In genomic region chr7:19404912-19405329, GRCh38 we compare ENCODE assay signal across 11 cellular contexts.
A peak's percentile ranks its signal among the peaks of the same experiment; 100 is the strongest.
DNase-seq lines count a peak whose midpoint lies in the region; ATAC-seq lines count a peak whose summit lies in the region.
"Had no signal": no experiment of that assay in that cellular context is flagged by ENCODE, and none has a peak within 500 bp of the region (broad histone marks: within the 10 kb centered on the region; RNA-seq: fewer than 3 reads in every experiment).

No MANE protein-coding gene starts in this region.

- H3K4me1 ChIP-seq in neuron (ENCODE audit: insufficient read depth, low read length): peaks cover 2% of the 10 kb centered on the region
- H3K4me1 ChIP-seq: pancreas had no signal

- H2AFZ ChIP-seq in neuron (ENCODE audit: low read depth, low read length): peak overlapping the region; percentile 9

- H3K27me3 ChIP-seq in neuron (ENCODE audit: insufficient read depth, low read length): no peaks in the 10 kb centered on the region
- H3K27me3 ChIP-seq: pancreas had no signal

- H3K36me3 ChIP-seq in neuron (ENCODE audit: insufficient read depth, low read length): no peaks in the 10 kb centered on the region
- H3K36me3 ChIP-seq: pancreas, WERI-Rb-1 had no signal

- peaks cover 5 to 6% of the 10 kb centered on the region in 2 donors for H3K9me3 Mint-ChIP-seq in activated naive CD4-positive, alpha-beta T cell treated with anti-CD3 and anti-CD28 coated beads, Interleukin-2, amount 50 U/mL, for 72 hours

- no peak for ATAC-seq in activated naive CD4-positive, alpha-beta T cell treated with anti-CD3 and anti-CD28 coated beads, Interleukin-2, amount 50 U/mL, for 72 hours
- ATAC-seq in GM21515 (IDR thresholded peaks at IDR 0.05; ENCODE audit: unreplicated experiment): no peak
- ATAC-seq in esophagus mucosa: no peak
- ATAC-seq: stimulated activated naive CD8-positive, alpha-beta T cell treated with anti-CD3 and anti-CD28 coated beads, Interleukin-15, Interleukin-2, amounts not matched to agents 100 U/mL and 50 U/mL, for 24 hours had no signal

- H3K9me3 ChIP-seq in neuron (ENCODE audit: low read length): no peaks in the 10 kb centered on the region
- H3K9me3 ChIP-seq: pancreas had no signal

- no peak overlapping the region for H3K27ac Mint-ChIP-seq in activated naive CD4-positive, alpha-beta T cell treated with anti-CD3 and anti-CD28 coated beads, Interleukin-2, amount 50 U/mL, for 72 hours

- no peaks in the 10 kb centered on the region for H3K36me3 Mint-ChIP-seq in activated naive CD4-positive, alpha-beta T cell treated with anti-CD3 and anti-CD28 coated beads, Interleukin-2, amount 50 U/mL, for 72 hours

- no peak overlapping the region for H3K4me3 ChIP-seq in neuron (ENCODE audit: low read length)
- H3K4me3 ChIP-seq: pancreas had no signal

- DNase-seq in GM04503 (ENCODE audit: low read depth) (peak; percentile 98), NCI-H460 (ENCODE audit: extremely low read depth, low read depth) (peak; percentile 89), dedifferentiated amniotic fluid mesenchymal stem cell (ENCODE audit: extremely low spot score) (peak; percentile 94), NCI-H748 (lab: John Stamatoyannopoulos, UW; ENCODE audit: unreplicated experiment) (no peak)
- DNase-seq in activated naive CD4-positive, alpha-beta T cell treated with anti-CD3 and anti-CD28 coated beads, Interleukin-2, amount 50 U/mL, for 72 hours (ENCODE audit: low spot score in 2 of 2): no peak
- DNase-seq: pancreas; stimulated activated naive CD8-positive, alpha-beta T cell treated with anti-CD3 and anti-CD28 coated beads, Interleukin-15, Interleukin-2, amounts not matched to agents 100 U/mL and 50 U/mL, for 24 hours; WERI-Rb-1 had no signal

Comparison
In these comparisons a context has a peak if more than half of its experiments do, and no peak if none do; other contexts are left out.
1. DNase-seq: peak in GM04503 (single experiment), NCI-H460 (single experiment) and dedifferentiated amniotic fluid mesenchymal stem cell (single experiment); none in activated naive CD4-positive, alpha-beta T cell treated with anti-CD3 and anti-CD28 coated beads, Interleukin-2, amount 50 U/mL, for 72 hours (0 of 2) and NCI-H748 (single experiment).